Comparison of ENCODE assay signal across 8 cellular contexts in the genomic region with DNA sequence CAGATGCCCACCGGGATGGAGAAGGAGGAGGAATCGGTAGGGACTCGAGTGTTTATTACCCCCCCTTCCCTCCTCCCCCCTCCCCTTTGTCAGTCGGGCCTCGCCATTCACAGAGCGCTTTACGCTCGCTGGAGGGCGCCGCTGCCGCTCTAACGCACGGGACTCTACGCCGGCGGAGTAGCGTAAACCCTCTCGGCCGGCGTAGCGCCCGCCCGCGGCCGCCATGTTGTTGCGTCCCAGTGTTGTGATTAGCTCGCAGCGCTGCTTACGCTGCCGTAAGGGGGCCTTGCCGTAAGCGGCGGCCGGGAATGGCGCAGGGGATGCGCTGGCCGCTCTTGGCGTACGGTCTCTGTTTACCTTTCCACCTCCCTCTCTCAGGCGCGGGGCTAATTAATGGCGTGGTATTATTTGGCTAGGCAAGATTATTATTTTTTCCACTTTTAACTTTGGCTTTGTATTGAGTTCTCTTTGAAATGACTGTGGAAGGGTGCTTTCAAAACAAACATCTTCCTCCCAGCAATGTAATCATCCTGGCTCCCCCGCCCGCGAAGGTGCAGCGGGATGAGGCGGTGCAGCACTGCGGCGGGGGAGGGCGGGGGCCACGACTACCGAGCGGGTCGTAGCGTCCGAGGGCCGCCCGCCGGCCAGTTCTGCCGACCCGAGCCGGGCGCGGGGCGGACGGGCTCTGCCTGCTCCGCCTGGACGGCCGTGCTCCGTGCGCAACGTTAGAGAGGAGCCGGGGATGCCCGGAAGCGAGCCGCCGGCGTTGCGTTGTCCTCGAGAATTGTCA. TPM values are rescaled to one million over a fixed set of nuclear protein-coding genes. Genes with fewer than 3 reads are reported as not detected.
DNase-seq lines count a peak whose midpoint lies in the region; ATAC-seq and TF ChIP-seq lines count a peak whose summit lies in the region.

No MANE protein-coding gene starts in this region.

- H3K36me3 ChIP-seq in Caco-2 (ENCODE audit: control insufficient read depth, insufficient read depth, low read length): no peaks in the 10 kb centered on the region
- H3K36me3 ChIP-seq in HUES6 (ENCODE audit: control insufficient read depth, insufficient read depth, low read length): no peaks in the 10 kb centered on the region
- peaks cover 3% of the 10 kb centered on the region for H3K36me3 ChIP-seq in NT2/D1 (ENCODE audit: insufficient read depth, insufficient read length, low read length)
- H3K36me3 ChIP-seq in endocrine pancreas (ENCODE audit: control insufficient read depth, insufficient read depth, low read length): no peaks in the 10 kb centered on the region
- H3K36me3 ChIP-seq in mesendoderm (ENCODE audit: control insufficient read depth, insufficient read depth, low read length): no peaks in the 10 kb centered on the region

- H3K79me1 ChIP-seq in mesendoderm (ENCODE audit: low read length): peaks cover 4% of the 10 kb centered on the region

- H3K4me3 Mint-ChIP-seq in Caco-2 (ENCODE audit: unreplicated experiment): peak overlapping the region; percentile 97

- BruUV-seq in Caco-2 (replicated peaks; lab: Mats Ljungman, UMichigan): TSS peak; percentile 84

- no peak overlapping the region for H2AK5ac ChIP-seq in mesendoderm (ENCODE audit: low read length)

- H3K4me1 Mint-ChIP-seq in Caco-2 (ENCODE audit: low read depth, unreplicated experiment): peaks cover 18% of the 10 kb centered on the region

- peak overlapping the region; percentile 98 for H3K18ac ChIP-seq in mesendoderm (ENCODE audit: low read length)

- peaks cover 16% of the 10 kb centered on the region for H3K36me3 Mint-ChIP-seq in Caco-2 (ENCODE audit: insufficient read depth, unreplicated experiment)

- no peak overlapping the region for H2BK15ac ChIP-seq in mesendoderm (replicated peaks; ENCODE audit: low read depth)

- no peak overlapping the region for H4K5ac ChIP-seq in mesendoderm (ENCODE audit: low read length)

- H3K27me3 Mint-ChIP-seq in Caco-2 (ENCODE audit: insufficient read depth, unreplicated experiment): no peaks in the 10 kb centered on the region

- peak overlapping the region; percentile 62 for H2BK120ac ChIP-seq in mesendoderm (ENCODE audit: low read depth, low read length)

- H3K4ac ChIP-seq in mesendoderm (ENCODE audit: low read depth, low read length): peak overlapping the region; percentile 93

- peak overlapping the region; percentile 94 for H2BK5ac ChIP-seq in mesendoderm (ENCODE audit: low read length)

- intact Hi-C loops in Caco-2 (cut with micrococcal nuclease; ENCODE audit: unreplicated experiment): loop anchor here (1.0 to 10.0 kb wide), 5 partner anchors 31 to 721 kb away; a partner anchor contains a TSS

- peak in 1 of 2 experiments; percentile 45 for TF ChIP-seq CTCF in Caco-2 (IDR thresholded peaks at IDR 0.05; ENCODE audit: insufficient read depth in 1 of 2, low read depth in 1 of 2, low read length in 1 of 2, severe bottlenecking in 1 of 2, unreplicated experiment in 1 of 2)

- no CpG with 5 or more reads among the region's 80 CpGs for WGBS in mesendoderm (ENCODE audit: extremely low coverage, insufficient coverage, low lambda C conversion rate)

- H3K4me1 ChIP-seq in Caco-2 (no peaks in the 10 kb centered on the region), HUES6 (ENCODE audit: control insufficient read depth, insufficient read depth, low read length) (peaks cover 15% of the 10 kb centered on the region), NT2/D1 (ENCODE audit: insufficient read depth, insufficient read length) (no peaks in the 10 kb centered on the region), endocrine pancreas (ENCODE audit: control insufficient read depth, insufficient read depth, low read length) (peaks cover 1% of the 10 kb centered on the region), mesendoderm (ENCODE audit: control insufficient read depth, low read depth, low read length) (no peaks in the 10 kb centered on the region)

- H3K27ac ChIP-seq in HUES6 (ENCODE audit: low read depth, low read length) (peak overlapping the region; percentile 79), mesendoderm (ENCODE audit: low read depth, low read length) (peak overlapping the region; percentile 95)

- H3K9ac ChIP-seq in HUES6 (ENCODE audit: low read length): peak overlapping the region; percentile 94
- peak overlapping the region; percentile 98 for H3K9ac ChIP-seq in NT2/D1 (ENCODE audit: insufficient read length, low read depth)
- H3K9ac ChIP-seq in endocrine pancreas (ENCODE audit: control insufficient read depth, insufficient read depth, low read length): peak overlapping the region; percentile 62
- H3K9ac ChIP-seq in mesendoderm (ENCODE audit: low read length): peak overlapping the region; percentile 95

- H3K9me3 ChIP-seq in Caco-2 (no peaks in the 10 kb centered on the region), HUES6 (ENCODE audit: control insufficient read depth, insufficient read depth, low read depth, low read length) (no peaks in the 10 kb centered on the region), NT2/D1 (ENCODE audit: insufficient read depth, low read length) (no peaks in the 10 kb centered on the region), endocrine pancreas (ENCODE audit: control insufficient read depth, low read length) (no peaks in the 10 kb centered on the region)

- peaks cover 38% of the 10 kb centered on the region for H3K79me2 ChIP-seq in mesendoderm (ENCODE audit: control insufficient read depth, insufficient read depth, low read length)

- H3K27ac Mint-ChIP-seq in Caco-2 (ENCODE audit: unreplicated experiment): peak overlapping the region; percentile 99

- peak; percentile 87 to 91 for DNase-seq in Caco-2
- peak; percentile 84 for DNase-seq in NT2/D1 (ENCODE audit: low read depth, low spot score)
- DNase-seq in activated CD8-positive, alpha-beta memory T cell treated with anti-CD3 and anti-CD28 coated beads, Interleukin-2, amount 50 U/mL, for 24 hours (ENCODE audit: extremely low read depth): peak; percentile 77
- peak; percentile 93 for DNase-seq in mesendoderm
- peak; percentile 91 for DNase-seq in stimulated activated CD8-positive, alpha-beta memory T cell treated with anti-CD3 and anti-CD28 coated beads, Interleukin-12 subunit alpha, Interleukin-12 subunit beta, amount 100 ng/mL, for 4 hours (ENCODE audit: low read depth)

- peak overlapping the region; percentile 99 for H3K56ac ChIP-seq in mesendoderm (ENCODE audit: low read length)

- no peaks in the 10 kb centered on the region for H3K27me3 ChIP-seq in Caco-2 (replicated peaks; ENCODE audit: control insufficient read depth, insufficient read depth, low read length)
- no peaks in the 10 kb centered on the region; the same call in 1 of the 2 replicates for H3K27me3 ChIP-seq in HUES6 (ENCODE audit: control insufficient read depth, insufficient read depth, low read length)
- H3K27me3 ChIP-seq in NT2/D1 (ENCODE audit: insufficient read depth, insufficient read length): peaks cover 10% of the 10 kb centered on the region
- no peaks in the 10 kb centered on the region for H3K27me3 ChIP-seq in endocrine pancreas (ENCODE audit: control insufficient read depth, insufficient read depth, low read length)
- no peaks in the 10 kb centered on the region for H3K27me3 ChIP-seq in mesendoderm (ENCODE audit: insufficient read depth, low read length, poor library complexity)

- H3K4me3 ChIP-seq in Caco-2 (ENCODE audit: low read depth, low read length) (peak overlapping the region; percentile 58), HUES6 (ENCODE audit: low read depth, low read length) (peak overlapping the region; percentile 90), NT2/D1 (ENCODE audit: insufficient read length, low read depth) (peak overlapping the region; percentile 84), endocrine pancreas (ENCODE audit: control insufficient read depth, insufficient read depth, low read length) (peak overlapping the region; percentile 63), mesendoderm (ENCODE audit: low read length) (peak overlapping the region; percentile 88)

- H4K8ac ChIP-seq in mesendoderm (ENCODE audit: low read depth, low read length): peak overlapping the region; percentile 88

- H3K9me3 Mint-ChIP-seq in Caco-2 (ENCODE audit: unreplicated experiment): no peaks in the 10 kb centered on the region

- ATAC-seq in GM21447 (IDR thresholded peaks at IDR 0.05; ENCODE audit: unreplicated experiment): peak; percentile 41

- peak overlapping the region; percentile 92 for H3K23ac ChIP-seq in mesendoderm (ENCODE audit: low read length)

- POLR2A ChIA-PET in Caco-2 (lab: Charles Lee): interaction anchor here (0.6 to 0.7 kb wide), 2 partner anchors 37 to 86 kb away, joined by 4 to 6 read pairs; no protein-coding TSS in a partner anchor

- H3K4me2 ChIP-seq in mesendoderm (ENCODE audit: low read length): peak overlapping the region; percentile 95

- CTCF ChIA-PET in Caco-2 (lab: Charles Lee): interaction anchor here (0.6 to 1.4 kb wide), 11 partner anchors 30 to 932 kb away, joined by 3 to 12 read pairs (median 4); a partner anchor contains a TSS

RNA-seq across cellular contexts. Expression of a gene that starts 0.8 kb away (rescaled TPM):
- total RNA-seq in Caco-2 (2022): 27.7 and 32.0 TPM in 2 replicates
- 22.2 TPM for polyA plus RNA-seq in mesendoderm (2013, experiment 1 of 2)
- 22.5 TPM for polyA plus RNA-seq in mesendoderm (2013, experiment 2 of 2)

Comparison
In these comparisons a context has a peak if more than half of its experiments do, and no peak if none do; other contexts are left out.
1. Peak in every context shown above with its lines: DNase-seq, ATAC-seq, H3K4me3 ChIP-seq and H3K27ac ChIP-seq.